1 cellular context compared by ENCODE assay signal in genomic region chr17:57355090-57355859, GRCh38.
TF ChIP-seq lines count a peak whose summit lies in the region.

No MANE protein-coding gene starts in this region.

TF ChIP-seq in K562, 482 proteins besides CTCF, POLR2A, EP300 and RAD21 (continued from another document):
- peak; percentile 9; the same call in 1 of the 2 replicates for TF ChIP-seq PKNOX1 (IDR thresholded peaks at IDR 0.05)
